ENCODE assay signal across 8 cellular contexts in genomic region chr6:149545754-149546471, GRCh38. TPM values are rescaled to one million over a fixed set of nuclear protein-coding genes. Genes with fewer than 3 reads are reported as not detected.
DNase-seq lines count a peak whose midpoint lies in the region; ATAC-seq and TF ChIP-seq lines count a peak whose summit lies in the region.

Gene PPIL4, minus strand, starts transcription at chr6:149546043. Its CDS starts 38 bp downstream, at chr6:149546005.

- intact Hi-C loops in IMR-90 (cut with micrococcal nuclease) = loop anchor here (1.0 to 5.0 kb wide), 3 partner anchors 17 to 380 kb away; no protein-coding TSS in a partner anchor

- peak within 1 kb of the TSS; percentile 98 for H2AK9ac ChIP-seq in IMR-90 (replicated peaks; ENCODE audit: low read depth, low read length, poor library complexity)

- peak within 1 kb of the TSS; percentile 5; the same call in 1 of the 2 replicates for H2BK20ac ChIP-seq in IMR-90 (ENCODE audit: low read depth, low read length)

- H2BK5ac ChIP-seq in IMR-90 (ENCODE audit: low read depth, low read length, poor library complexity, severe bottlenecking) = peak within 1 kb of the TSS; percentile 81

- H2BK15ac ChIP-seq in IMR-90 (ENCODE audit: low read depth, low read length) = 0 out of 3 replicates have a peak within 1 kb of the TSS, but pooled peaks have one; percentile 22

- peak within 1 kb of the TSS; percentile 99 for H2AK5ac ChIP-seq in IMR-90 (ENCODE audit: low read depth, low read length)

- no peaks in the 10 kb centered on the region for H3K36me3 ChIP-seq in IMR-90 (ENCODE audit: control insufficient read depth, insufficient read depth, low read length)
- H3K36me3 ChIP-seq in mucosa of rectum (ENCODE audit: control insufficient read depth in 2 of 2, insufficient read depth in 2 of 2, low read length in 2 of 2) = peaks cover 0 to under 1% of the 10 kb centered on the region in 2 donors

- peak; percentile 89 for ATAC-seq in GM21528 (IDR thresholded peaks at IDR 0.05; ENCODE audit: low FRiP score, unreplicated experiment)
- ATAC-seq in IMR-90 (ENCODE audit: low read depth) = peak; percentile 93

- TF ChIP-seq RAD21 in IMR-90 (IDR thresholded peaks at IDR 0.05; ENCODE audit: low read length) = peak; percentile 46

- DNase-seq in DMS153 treated with DMSO at 0.1 percent for 48 hours (lab: John Stamatoyannopoulos, UW; ENCODE audit: unreplicated experiment) = peak; percentile 79
- DNase-seq in IMR-90 = peak; percentile 94
- peak; percentile 89 for DNase-seq in OCI-M2 (lab: John Stamatoyannopoulos, UW; ENCODE audit: unreplicated experiment)
- DNase-seq in activated T-cell treated with anti-CD3 and anti-CD28 coated beads for 48 hours (ENCODE audit: low read depth) = peak; percentile 97
- peak; percentile 72 for DNase-seq in epithelial cell of prostate (ENCODE audit: low read depth, low spot score)
- peak; percentile 98 for DNase-seq in stimulated activated CD8-positive, alpha-beta memory T cell treated with anti-CD3 and anti-CD28 coated beads, Interleukin-4, amount 100 ng/mL, for 48 hours

- peak within 1 kb of the TSS; percentile 89 for H3K56ac ChIP-seq in IMR-90 (ENCODE audit: extremely low read depth, insufficient read depth, low read length)

- peak within 1 kb of the TSS; percentile 97 for H3K4me2 ChIP-seq in IMR-90 (ENCODE audit: low read depth, low read length)

- H3K9ac ChIP-seq in IMR-90 (ENCODE audit: low read depth, low read length) (peak within 1 kb of the TSS; percentile 91), mucosa of rectum (ENCODE audit: low read depth in 1 of 2, low read length in 2 of 2) (peak within 1 kb of the TSS; percentile 87 to 99)

- peaks cover 3 to 25% of the 10 kb centered on the region in 2 experiments; a peak in 3 of 4 replicates for H3K79me1 ChIP-seq in IMR-90 (ENCODE audit: low read depth in 1 of 2, low read length in 2 of 2)

- 0% methylated on average over 47 of the region's 71 CpGs; no CpG with 5 or more reads in 1 of the 2 experiments for WGBS in IMR-90 (ENCODE audit: extremely low coverage in 2 of 2, insufficient read length in 1 of 2), 2 experiments

- H4K20me1 ChIP-seq in IMR-90 (ENCODE audit: insufficient read depth, low read length) = peaks cover 31% of the 10 kb centered on the region

- H4K91ac ChIP-seq in IMR-90 (ENCODE audit: insufficient read depth, low read depth, low read length) = peak within 1 kb of the TSS; percentile 83; the same call in 1 of the 2 replicates

- peak within 1 kb of the TSS; percentile 98 for H3K4ac ChIP-seq in IMR-90 (ENCODE audit: low read depth, low read length)

- H2BK120ac ChIP-seq in IMR-90 (ENCODE audit: low read depth, low read length) = peak within 1 kb of the TSS; percentile 53; the same call in 1 of the 2 replicates

- H3K9me1 ChIP-seq in IMR-90 (ENCODE audit: insufficient read depth, low read length) = peaks cover 4% of the 10 kb centered on the region

- CTCF ChIA-PET in IMR-90 (lab: Yijun Ruan, JAX) = interaction anchor here (0.5 to 1.6 kb wide), 6 partner anchors 9 to 997 kb away, joined by 3 to 7 read pairs (median 3); no protein-coding TSS in a partner anchor

- peak within 1 kb of the TSS; percentile 79 for H3K4me3 ChIP-seq in IMR-90 (ENCODE audit: insufficient read depth, low read depth, low read length)
- peak within 1 kb of the TSS; percentile 94 to 99 for H3K4me3 ChIP-seq in mucosa of rectum (ENCODE audit: low read length in 2 of 2)

- H3K27me3 ChIP-seq in IMR-90 (ENCODE audit: control insufficient read depth, insufficient read depth, low read length) (peaks cover 3% of the 10 kb centered on the region), mucosa of rectum (ENCODE audit: control insufficient read depth in 2 of 2, insufficient read depth in 2 of 2, low read length in 2 of 2) (no peaks in the 10 kb centered on the region)

- TF ChIP-seq POLR2A in IMR-90 (IDR thresholded peaks at IDR 0.05; ENCODE audit: low read depth, low read length) = peak; percentile 81; the same call in 1 of the 2 replicates

- H3K14ac ChIP-seq in IMR-90 (replicated peaks; ENCODE audit: low read depth, low read length) = peak within 1 kb of the TSS; percentile 96

- in situ Hi-C loops in IMR-90 (cut with MboI; ENCODE audit: low sequenced_read_pairs) = loop anchor here (10.0 kb wide), 1 partner anchor 379 kb away; the partner anchor contains the start of gene RAET1G

- POLR2A ChIA-PET in IMR-90 (lab: Charles Lee; ENCODE audit: unreplicated experiment) = interaction anchor here (0.6 kb wide), 2 partner anchors 16 to 843 kb away, joined by 3 to 7 read pairs; no protein-coding TSS in a partner anchor

- no TSS peak for BruUV-seq in IMR-90 (replicated peaks; lab: Mats Ljungman, UMichigan)

- H3K9me3 ChIP-seq in IMR-90 (ENCODE audit: control insufficient read depth, insufficient read depth, low read length) (no peaks in the 10 kb centered on the region), mucosa of rectum (ENCODE audit: control insufficient read depth in 2 of 2, low read length in 2 of 2) (no peaks in the 10 kb centered on the region)

- H4K5ac ChIP-seq in IMR-90 (ENCODE audit: low read depth, low read length) = peak within 1 kb of the TSS; percentile 55

- peak within 1 kb of the TSS; percentile 7; the same call in 1 of the 2 replicates for H3K18ac ChIP-seq in IMR-90 (ENCODE audit: low read depth, low read length)

- H4K8ac ChIP-seq in IMR-90 (ENCODE audit: low read depth in 2 of 2, low read length in 2 of 2) = peak within 1 kb of the TSS; percentile 80 to 93

- peak within 1 kb of the TSS; percentile 95 for H3K23ac ChIP-seq in IMR-90 (ENCODE audit: low read depth, low read length)

- dilution Hi-C loops in IMR-90 (cut with HindIII; ENCODE audit: low sequenced_read_pairs, unreplicated experiment) = no loop called here

- no peaks in the 10 kb centered on the region; the same call in 1 of the 2 replicates for H3K4me1 ChIP-seq in IMR-90 (ENCODE audit: control insufficient read depth, insufficient read depth, low read length)
- peaks cover 10 to 16% of the 10 kb centered on the region in 2 donors for H3K4me1 ChIP-seq in mucosa of rectum (ENCODE audit: control insufficient read depth in 2 of 2, insufficient read depth in 2 of 2, low read length in 2 of 2)

- peak within 1 kb of the TSS; percentile 96 for H2AFZ ChIP-seq in IMR-90 (replicated peaks; ENCODE audit: low read length, poor library complexity)

- H3K27ac ChIP-seq in IMR-90 (ENCODE audit: insufficient read depth, low read length) (peak within 1 kb of the TSS; percentile 85), epithelial cell of prostate (peak within 1 kb of the TSS; percentile 89), mucosa of rectum (ENCODE audit: low read depth in 2 of 2, low read length in 2 of 2) (peak within 1 kb of the TSS; percentile 93 to 96)

- TF ChIP-seq CTCF in IMR-90 (conservative IDR thresholded peaks at IDR 0.05; ENCODE audit: low read depth, low read length) = peak; percentile 66

TF ChIP-seq in IMR-90, 13 proteins besides CTCF, POLR2A, EP300 and RAD21:
- TF ChIP-seq FOS (IDR thresholded peaks at IDR 0.05; ENCODE audit: low read depth, low read length) = peak; percentile 53
- TF ChIP-seq RCOR1 (IDR thresholded peaks at IDR 0.05; ENCODE audit: insufficient replicate concordance, low read length) = no peak
- TF ChIP-seq NFE2L2 (IDR thresholded peaks at IDR 0.05; ENCODE audit: low read depth, low read length) = no peak
- TF ChIP-seq MXI1 (IDR thresholded peaks at IDR 0.05; ENCODE audit: borderline replicate concordance, low read depth, low read length) = peak; percentile 91
- TF ChIP-seq ELK1 (IDR thresholded peaks at IDR 0.05; ENCODE audit: borderline replicate concordance, low read depth, low read length) = peak; percentile 86
- TF ChIP-seq USF2 (IDR thresholded peaks at IDR 0.05; ENCODE audit: low read depth, low read length) = peak; percentile 80
- TF ChIP-seq BHLHE40 (IDR thresholded peaks at IDR 0.05; ENCODE audit: low read depth, low read length) = peak; percentile 41
- peak; percentile 67 for TF ChIP-seq CEBPB (IDR thresholded peaks at IDR 0.05; ENCODE audit: low read depth, low read length)
- TF ChIP-seq MAZ (IDR thresholded peaks at IDR 0.05; ENCODE audit: borderline replicate concordance, low read depth, low read length) = peak; percentile 98
- no peak for TF ChIP-seq RFX5 (IDR thresholded peaks at IDR 0.05; ENCODE audit: low read depth, low read length)
- TF ChIP-seq SMC3 (IDR thresholded peaks at IDR 0.05; ENCODE audit: low read depth, low read length) = peak; percentile 41

RNA-seq across cellular contexts. Expression of gene PPIL4, which starts in this region (rescaled TPM):
- 13.3 and 29.7 TPM in 2 replicates for total RNA-seq in IMR-90 (2012; rRNA removed)
- polyA plus RNA-seq in IMR-90 (2012; rRNA removed) = 7.7 and 10.6 TPM in 2 replicates
- polyA plus RNA-seq in IMR-90 (2012; cell fraction: cytosol; rRNA removed) = 0.62 and 0.77 TPM in 2 replicates
- 0.53 and 5.0 TPM in 2 replicates for polyA plus RNA-seq in IMR-90 (2012; cell fraction: nucleus; rRNA removed; ENCODE audit: low replicate concordance)

Comparison
In these comparisons a context has a peak if more than half of its experiments do, and no peak if none do; other contexts are left out.
1. Peak in every context shown above with its lines: DNase-seq, ATAC-seq, H3K4me3 ChIP-seq and H3K27ac ChIP-seq.